Comparison of ENCODE assay signal across 8 cellular contexts in the genomic region with DNA sequence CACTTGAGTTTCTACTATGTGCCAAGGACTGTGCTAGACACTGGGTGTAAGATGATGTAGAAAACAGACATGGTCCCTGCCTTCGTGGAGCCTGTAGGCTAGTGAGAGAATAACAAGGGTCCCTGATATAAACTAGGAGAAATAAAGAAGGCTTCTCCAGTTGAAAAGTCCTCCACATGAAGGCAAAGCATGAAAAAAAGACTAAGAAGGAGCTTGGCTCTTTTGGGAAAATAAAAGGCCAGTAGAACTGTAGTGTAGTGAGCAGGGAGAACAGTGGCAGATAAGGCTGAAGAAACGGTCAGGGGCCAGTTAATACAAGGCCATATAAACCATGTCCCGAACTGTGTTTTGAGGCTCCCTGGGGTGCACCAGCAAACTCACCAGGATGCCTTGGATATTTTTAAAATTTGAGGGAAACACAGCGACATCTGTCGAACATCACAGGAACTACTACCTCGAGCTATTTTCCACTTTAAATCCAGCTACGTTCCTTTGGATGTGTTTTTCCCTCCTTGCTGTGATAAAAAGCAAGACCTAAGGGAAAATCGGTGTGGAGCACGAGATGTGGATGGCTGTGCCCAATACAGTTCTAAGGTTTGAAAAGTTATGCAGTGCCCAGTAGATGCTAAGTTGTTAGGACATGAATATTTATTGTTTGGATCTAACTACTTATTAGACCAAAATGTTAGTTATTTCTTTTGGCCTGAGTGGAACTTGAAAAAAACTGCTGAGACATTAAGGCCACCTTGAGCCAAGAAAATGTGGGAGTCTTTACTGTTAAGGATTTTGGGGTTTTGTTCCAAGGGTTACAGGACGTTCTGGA. TPM values are rescaled to one million over a fixed set of nuclear protein-coding genes. Genes with fewer than 3 reads are reported as not detected.
DNase-seq lines count a peak whose midpoint lies in the region; ATAC-seq and TF ChIP-seq lines count a peak whose summit lies in the region.

No MANE protein-coding gene starts in this region.

- H3K79me2 ChIP-seq in OCI-LY3 (ENCODE audit: low read length), result no peaks in the 10 kb centered on the region

- no peaks in the 10 kb centered on the region for H4K20me1 ChIP-seq in OCI-LY3 (ENCODE audit: insufficient read depth, low read length)

- 3 to 4% (median 4%) methylated on average over 10 of the region's 10 CpGs for WGBS in ovary, 3 donors

- no peaks in the 10 kb centered on the region for H3K27me3 Mint-ChIP-seq in Calu3 (ENCODE audit: unreplicated experiment)

- no peak overlapping the region for H3K9ac ChIP-seq in OCI-LY3 (ENCODE audit: low read length)

- H3K36me3 ChIP-seq in OCI-LY3 (replicated peaks; ENCODE audit: low read depth, low read length), result no peaks in the 10 kb centered on the region
- H3K36me3 ChIP-seq in ovary, result no peaks in the 10 kb centered on the region

- no peak for TF ChIP-seq EP300 in ovary (IDR thresholded peaks at IDR 0.05)

- H3K27ac Mint-ChIP-seq in Calu3 (ENCODE audit: unreplicated experiment), result no peak overlapping the region

- intact Hi-C loops in Calu3 (cut with micrococcal nuclease; ENCODE audit: unreplicated experiment), result loop anchor here (1.0 kb wide), 1 partner anchor 51 kb away; no protein-coding TSS in a partner anchor
- intact Hi-C loops in ovary (cut with DNase I), result loop anchor here (5.0 to 10.0 kb wide), 2 partner anchors 48 to 51 kb away; no protein-coding TSS in a partner anchor

- H3K9me3 ChIP-seq in OCI-LY3 (ENCODE audit: insufficient read depth, low read length), result no peaks in the 10 kb centered on the region
- H3K9me3 ChIP-seq in ovary, result no peaks in the 10 kb centered on the region

- DNase-seq in Calu3 (peak; percentile 37), HT-29 (ENCODE audit: low spot score) (peak; percentile 65), glomerular endothelial cell (ENCODE audit: extremely low read depth, low read depth, low spot score) (peak; percentile 56), ovary (peak; percentile 31 to 63 (median 41)), cortex of kidney (lab: John Stamatoyannopoulos, UW) (no peak)
- peak; percentile 23 for DNase-seq in activated naive CD4-positive, alpha-beta T cell treated with anti-CD3 and anti-CD28 coated beads, Interleukin-2, amount 50 U/mL, for 16 hours

- H3K4me1 ChIP-seq in OCI-LY3 (ENCODE audit: low read length) (peaks cover 8% of the 10 kb centered on the region), ovary (ENCODE audit: insufficient read depth) (no peaks in the 10 kb centered on the region)

- H3K27ac ChIP-seq in OCI-LY3 (ENCODE audit: low read length) (no peak overlapping the region), ovary (peak overlapping the region in 1 of 2 donors; percentile 36)

- no peak overlapping the region for H3K4me3 Mint-ChIP-seq in Calu3 (ENCODE audit: low read depth, unreplicated experiment)

- no peaks in the 10 kb centered on the region for H3K36me3 Mint-ChIP-seq in Calu3 (ENCODE audit: insufficient read depth, unreplicated experiment)

- TF ChIP-seq POLR2A in ovary (IDR thresholded peaks at IDR 0.05), result no peak

- CTCF ChIA-PET in Calu3 (lab: Charles Lee), result interaction anchor here (0.5 to 2.2 kb wide), 10 partner anchors 9 to 1247 kb away, joined by 3 to 17 read pairs (median 4); no protein-coding TSS in a partner anchor

- no TSS peak for BruUV-seq in Calu3 (replicated peaks; lab: Mats Ljungman, UMichigan)

- H3K27me3 ChIP-seq in OCI-LY3 (ENCODE audit: low read depth, low read length), result peaks cover 19% of the 10 kb centered on the region; the same call in 1 of the 2 replicates
- no peaks in the 10 kb centered on the region for H3K27me3 ChIP-seq in ovary

- H3K4me1 Mint-ChIP-seq in Calu3 (ENCODE audit: low read depth, unreplicated experiment), result no peaks in the 10 kb centered on the region

- H3K9me3 Mint-ChIP-seq in Calu3 (ENCODE audit: low read depth, unreplicated experiment), result no peaks in the 10 kb centered on the region

- ATAC-seq in GM19328 (IDR thresholded peaks at IDR 0.05; ENCODE audit: unreplicated experiment), result no peak

- H3K4me3 ChIP-seq in OCI-LY3 (ENCODE audit: low read length) (peak overlapping the region; percentile 42), ovary (no peak overlapping the region)

- TF ChIP-seq CTCF in Calu3 (IDR thresholded peaks at IDR 0.05; ENCODE audit: unreplicated experiment) (peak; percentile 60), OCI-LY3 (IDR thresholded peaks at IDR 0.05; ENCODE audit: low read depth, low read length) (peak; percentile 81), ovary (IDR thresholded peaks at IDR 0.05) (peak; percentile 43 to 81 (median 81))

- H2AFZ ChIP-seq in OCI-LY3 (ENCODE audit: low read depth, low read length), result peak overlapping the region; percentile 87

- H3K4me2 ChIP-seq in OCI-LY3 (ENCODE audit: low read length), result peak overlapping the region; percentile 69

RNA-seq across cellular contexts. Expression of gene CFL2, which starts 8.5 kb away (rescaled TPM):
- total RNA-seq in Calu3 (2022), result 18.6 and 24.4 TPM in 2 replicates
- 4.4 and 5.0 TPM in 2 replicates for total RNA-seq in HT-29 (2014; rRNA removed; shearing (Covaris generic))
- 69.6 and 74.9 TPM in 2 replicates for total RNA-seq in glomerular endothelial cell
- 10 to 100 TPM; 48.3 to 85.7 (median 70.7) TPM for total RNA-seq in ovary
- 100 to 1,000 TPM in 1 of 2 donors, 10 to 100 TPM in 1; 43.0 to 194 TPM for polyA plus RNA-seq in ovary
